ENCODE assay signal across 26 cellular contexts in genomic region chr21:44395260-44395659, GRCh38. TPM values are rescaled to one million over a fixed set of nuclear protein-coding genes. Genes with fewer than 3 reads are reported as not detected.
"Had no signal": no experiment of that assay in that cellular context is flagged by ENCODE, and none has a peak within 500 bp of the region (broad histone marks: within the 10 kb centered on the region; RNA-seq: fewer than 3 reads in every experiment).

No MANE protein-coding gene starts in this region.

- H3K4me3 ChIP-seq: left ventricle myocardium inferior, tibial artery, vagina had no signal

- H3K4me3 Mint-ChIP-seq: activated T-helper 1 cell treated with anti-CD3 and anti-CD28 coated beads, Interleukin-12 subunit alpha, Interleukin-12 subunit beta, Interleukin-2, Interleukin-4 antibody, amounts not matched to agents 30 ng/mL and 10 ng/mL and 1 ng/mL, durations not matched to agents 14 hours and 24 hours and 36 hours; brain; dendritic cell treated with granulocyte-macrophage colony-stimulating factor and Interleukin-4, amounts not matched to agents 40 ng/mL and 50 ng/mL, for 4 days; natural killer cell treated with Interleukin-12 subunit alpha and Interleukin-12 subunit beta and Interleukin-15 and Interleukin-18, amount 100 ng/mL, for 72 hours had no signal

- H3K4me1 Mint-ChIP-seq: brain had no signal

- H3K27me3 ChIP-seq: vagina had no signal

- DNase-seq: activated CD4-positive, alpha-beta T cell treated with anti-CD3 and anti-CD28 coated beads for 48 hours; activated CD4-positive, CD25-positive, alpha-beta regulatory T cell; activated gamma-delta T cell; effector CD4-positive, alpha-beta T cell; foreskin melanocyte; glutamatergic neuron; hippocampal formation; kidney glomerular epithelial cell; left ventricle myocardium inferior; mammary epithelial cell; midbrain; right cardiac atrium; stimulated activated CD4-positive, alpha-beta T cell treated with anti-CD3 and anti-CD28 coated beads, Interleukin-4, amount 100 ng/mL, for 24 hours; stimulated activated naive CD4-positive, alpha-beta T cell treated with Interleukin-2 at 50 U/mL for 16 hours; substantia nigra; tibial artery had no signal

- H3K36me3 ChIP-seq: left ventricle myocardium inferior, tibial artery, vagina had no signal

- H3K9me3 ChIP-seq: vagina had no signal

- H3K4me1 ChIP-seq: left ventricle myocardium inferior, parathyroid adenoma, tibial artery, vagina had no signal

- H3K9me3 Mint-ChIP-seq: activated naive CD4-positive, alpha-beta T cell treated with anti-CD3 and anti-CD28 coated beads, Interleukin-2, amount 50 U/mL, for 72 hours; activated T-helper 1 cell treated with anti-CD3 and anti-CD28 coated beads, Interleukin-12 subunit alpha, Interleukin-12 subunit beta, Interleukin-2, Interleukin-4 antibody, amounts not matched to agents 30 ng/mL and 10 ng/mL and 1 ng/mL, durations not matched to agents 14 hours and 24 hours and 36 hours; dendritic cell treated with granulocyte-macrophage colony-stimulating factor and Interleukin-4, amounts not matched to agents 40 ng/mL and 50 ng/mL, for 4 days; natural killer cell treated with Interleukin-12 subunit alpha and Interleukin-12 subunit beta and Interleukin-15 and Interleukin-18, amount 100 ng/mL, for 72 hours had no signal

- H3K27ac ChIP-seq: left ventricle myocardium inferior, parathyroid adenoma, tibial artery, vagina had no signal

- ATAC-seq: activated naive CD4-positive, alpha-beta T cell treated with anti-CD3 and anti-CD28 coated beads, Interleukin-2, amount 50 U/mL, for 72 hours; esophagus mucosa; natural killer cell treated with Interleukin-12 subunit alpha and Interleukin-12 subunit beta and Interleukin-15 and Interleukin-18, amount 100 ng/mL, for 72 hours; right cardiac atrium had no signal

- H3K36me3 Mint-ChIP-seq: activated naive CD4-positive, alpha-beta T cell treated with anti-CD3 and anti-CD28 coated beads, Interleukin-2, amount 50 U/mL, for 72 hours; brain; natural killer cell treated with Interleukin-12 subunit alpha and Interleukin-12 subunit beta and Interleukin-15 and Interleukin-18, amount 100 ng/mL, for 72 hours had no signal

- H3K27me3 Mint-ChIP-seq: dendritic cell treated with granulocyte-macrophage colony-stimulating factor and Interleukin-4, amounts not matched to agents 40 ng/mL and 50 ng/mL, for 4 days; natural killer cell treated with Interleukin-12 subunit alpha and Interleukin-12 subunit beta and Interleukin-15 and Interleukin-18, amount 100 ng/mL, for 72 hours had no signal

- H3K27ac Mint-ChIP-seq: activated T-helper 1 cell treated with anti-CD3 and anti-CD28 coated beads, Interleukin-12 subunit alpha, Interleukin-12 subunit beta, Interleukin-2, Interleukin-4 antibody, amounts not matched to agents 30 ng/mL and 10 ng/mL and 1 ng/mL, durations not matched to agents 14 hours and 24 hours and 36 hours; brain; dendritic cell treated with granulocyte-macrophage colony-stimulating factor and Interleukin-4, amounts not matched to agents 40 ng/mL and 50 ng/mL, for 4 days; natural killer cell treated with Interleukin-12 subunit alpha and Interleukin-12 subunit beta and Interleukin-15 and Interleukin-18, amount 100 ng/mL, for 72 hours had no signal

RNA-seq across cellular contexts. Expression of gene TRPM2, which starts 41.8 kb away (rescaled TPM):
- total RNA-seq: endothelial cell of umbilical vein, pulmonary artery endothelial cell had no signal
